20 cellular contexts compared by ENCODE assay signal in genomic region chr1:7454895-7455784, GRCh38.
DNase-seq lines count a peak whose midpoint lies in the region; ATAC-seq, FAIRE-seq and TF ChIP-seq lines count a peak whose summit lies in the region.
"Had no signal": no experiment of that assay in that cellular context is flagged by ENCODE, and none has a peak within 500 bp of the region (broad histone marks: within the 10 kb centered on the region; RNA-seq: fewer than 3 reads in every experiment).

No MANE protein-coding gene starts in this region.

- FAIRE-seq in kidney (lab: Jason Lieb, UNC) = no peak
- FAIRE-seq: colon, islet of Langerhans had no signal

- H3K4me3 Mint-ChIP-seq in activated naive CD8-positive, alpha-beta T cell treated with anti-CD3 and anti-CD28 coated beads, Interleukin-2, amount 50 U/mL, for 24 hours = no peak overlapping the region
- H3K4me3 Mint-ChIP-seq in activated T-helper 1 cell treated with anti-CD3 and anti-CD28 coated beads, Interleukin-12 subunit alpha, Interleukin-12 subunit beta, Interleukin-2, Interleukin-4 antibody, amounts not matched to agents 30 ng/mL and 10 ng/mL and 1 ng/mL, durations not matched to agents 14 hours and 24 hours and 36 hours = no peak overlapping the region
- no peak overlapping the region for H3K4me3 Mint-ChIP-seq in activated CD4-positive, alpha-beta T cell treated with anti-CD3 and anti-CD28 coated beads for 36 hours
- H3K4me3 Mint-ChIP-seq: activated CD8-positive, alpha-beta T cell treated with anti-CD3 and anti-CD28 coated beads for 36 hours; IgD-negative memory B cell; naive B cell had no signal

- peak overlapping the region; percentile 22 for H3K4me2 ChIP-seq in skeletal muscle satellite cell (ENCODE audit: low read length)

- intact Hi-C loops in kidney (cut with DNase I) = no loop called here
- intact Hi-C loops in activated T-helper 1 cell treated with anti-CD3 and anti-CD28 coated beads, Interleukin-12 subunit alpha, Interleukin-12 subunit beta, Interleukin-2, Interleukin-4 antibody, amounts not matched to agents 30 ng/mL and 10 ng/mL and 1 ng/mL, durations not matched to agents 14 hours and 24 hours and 36 hours (cut with micrococcal nuclease) = loop anchor here (1.0 kb wide), 1 partner anchor 192 kb away; no protein-coding TSS in a partner anchor
- intact Hi-C loops in activated CD4-positive, alpha-beta T cell treated with anti-CD3 and anti-CD28 coated beads for 36 hours (cut with DNase I, micrococcal nuclease) = no loop called here

- H3K9ac ChIP-seq in kidney (ENCODE audit: low read length in 2 of 2) (peak overlapping the region in 1 of 2 donors; percentile 34), skeletal muscle satellite cell (ENCODE audit: low read depth, low read length) (no peak overlapping the region)

- ATAC-seq in activated naive CD8-positive, alpha-beta T cell treated with anti-CD3 and anti-CD28 coated beads, Interleukin-2, amount 50 U/mL, for 24 hours = no peak
- no peak for ATAC-seq in activated CD4-positive, alpha-beta T cell treated with anti-CD3 and anti-CD28 coated beads for 36 hours
- ATAC-seq: activated CD8-positive, alpha-beta T cell treated with anti-CD3 and anti-CD28 coated beads for 36 hours had no signal

- H3K9me3 ChIP-seq in kidney (ENCODE audit: control insufficient read depth in 1 of 2, low read length in 2 of 2) = no peaks in the 10 kb centered on the region
- H3K9me3 ChIP-seq in skeletal muscle satellite cell (replicated peaks; ENCODE audit: low read length) = no peaks in the 10 kb centered on the region
- H3K9me3 ChIP-seq: esophagus squamous epithelium had no signal

- H3K4me1 ChIP-seq in kidney (ENCODE audit: control insufficient read depth in 1 of 2, insufficient read depth in 1 of 2, low read depth in 1 of 2, low read length in 2 of 2) (peaks cover 6 to 18% of the 10 kb centered on the region in 2 donors), skeletal muscle satellite cell (ENCODE audit: control insufficient read depth, insufficient read depth, low read length) (peaks cover 13% of the 10 kb centered on the region)

- DNase-seq in DMS 273 (lab: John Stamatoyannopoulos, UW; ENCODE audit: unreplicated experiment) (peak; percentile 28), DMS 273 treated with DMSO at 0.1 percent for 48 hours (lab: John Stamatoyannopoulos, UW) (no peak), astrocyte of the hippocampus (ENCODE audit: low read depth, low spot score) (peak; percentile 72), kidney (no peak)
- no peak for DNase-seq in activated naive CD8-positive, alpha-beta T cell treated with anti-CD3 and anti-CD28 coated beads, Interleukin-2, amount 50 U/mL, for 24 hours
- no peak for DNase-seq in activated T-helper 1 cell treated with anti-CD3 and anti-CD28 coated beads, Interleukin-12 subunit alpha, Interleukin-12 subunit beta, Interleukin-2, Interleukin-4 antibody, amounts not matched to agents 30 ng/mL and 10 ng/mL and 1 ng/mL, durations not matched to agents 14 hours and 24 hours and 36 hours (ENCODE audit: low spot score)
- DNase-seq in activated CD4-positive, alpha-beta T cell treated with anti-CD3 and anti-CD28 coated beads for 36 hours = no peak
- DNase-seq: activated CD8-positive, alpha-beta T cell treated with anti-CD3 and anti-CD28 coated beads for 36 hours; activated naive CD4-positive, alpha-beta T cell treated with Interleukin-2 at 50 U/mL for 16 hours; esophagus squamous epithelium; naive B cell; NCI-H1436; NCI-H526 treated with DMSO at 0.1 percent for 48 hours; T-helper 9 cell; trophoblast cell had no signal

- no peaks in the 10 kb centered on the region for H3K9me3 Mint-ChIP-seq in activated naive CD8-positive, alpha-beta T cell treated with anti-CD3 and anti-CD28 coated beads, Interleukin-2, amount 50 U/mL, for 24 hours
- H3K9me3 Mint-ChIP-seq in activated T-helper 1 cell treated with anti-CD3 and anti-CD28 coated beads, Interleukin-12 subunit alpha, Interleukin-12 subunit beta, Interleukin-2, Interleukin-4 antibody, amounts not matched to agents 30 ng/mL and 10 ng/mL and 1 ng/mL, durations not matched to agents 14 hours and 24 hours and 36 hours = no peaks in the 10 kb centered on the region
- H3K9me3 Mint-ChIP-seq in activated CD4-positive, alpha-beta T cell treated with anti-CD3 and anti-CD28 coated beads for 36 hours (ENCODE audit: low read depth) = no peaks in the 10 kb centered on the region
- H3K9me3 Mint-ChIP-seq: activated CD8-positive, alpha-beta T cell treated with anti-CD3 and anti-CD28 coated beads for 36 hours; IgD-negative memory B cell; naive B cell had no signal

- CTCF ChIA-PET in activated CD4-positive, alpha-beta T cell treated with anti-CD3 and anti-CD28 coated beads for 36 hours (lab: Charles Lee) = no interaction called here

- no peaks in the 10 kb centered on the region for H3K4me1 Mint-ChIP-seq in activated naive CD8-positive, alpha-beta T cell treated with anti-CD3 and anti-CD28 coated beads, Interleukin-2, amount 50 U/mL, for 24 hours
- H3K4me1 Mint-ChIP-seq in activated T-helper 1 cell treated with anti-CD3 and anti-CD28 coated beads, Interleukin-12 subunit alpha, Interleukin-12 subunit beta, Interleukin-2, Interleukin-4 antibody, amounts not matched to agents 30 ng/mL and 10 ng/mL and 1 ng/mL, durations not matched to agents 14 hours and 24 hours and 36 hours (ENCODE audit: low read depth) = no peaks in the 10 kb centered on the region
- H3K4me1 Mint-ChIP-seq in activated CD4-positive, alpha-beta T cell treated with anti-CD3 and anti-CD28 coated beads for 36 hours = no peaks in the 10 kb centered on the region
- H3K4me1 Mint-ChIP-seq: IgD-negative memory B cell, naive B cell had no signal

- H3K27me3 Mint-ChIP-seq in activated naive CD8-positive, alpha-beta T cell treated with anti-CD3 and anti-CD28 coated beads, Interleukin-2, amount 50 U/mL, for 24 hours = no peaks in the 10 kb centered on the region
- no peaks in the 10 kb centered on the region for H3K27me3 Mint-ChIP-seq in activated T-helper 1 cell treated with anti-CD3 and anti-CD28 coated beads, Interleukin-12 subunit alpha, Interleukin-12 subunit beta, Interleukin-2, Interleukin-4 antibody, amounts not matched to agents 30 ng/mL and 10 ng/mL and 1 ng/mL, durations not matched to agents 14 hours and 24 hours and 36 hours (ENCODE audit: insufficient read depth)
- no peaks in the 10 kb centered on the region for H3K27me3 Mint-ChIP-seq in activated CD4-positive, alpha-beta T cell treated with anti-CD3 and anti-CD28 coated beads for 36 hours
- H3K27me3 Mint-ChIP-seq: activated CD8-positive, alpha-beta T cell treated with anti-CD3 and anti-CD28 coated beads for 36 hours had no signal

- POLR2A ChIA-PET in activated CD4-positive, alpha-beta T cell treated with anti-CD3 and anti-CD28 coated beads for 36 hours (lab: Charles Lee) = no interaction called here

- H3K36me3 Mint-ChIP-seq in activated naive CD8-positive, alpha-beta T cell treated with anti-CD3 and anti-CD28 coated beads, Interleukin-2, amount 50 U/mL, for 24 hours (ENCODE audit: low read depth) = no peaks in the 10 kb centered on the region
- H3K36me3 Mint-ChIP-seq in activated T-helper 1 cell treated with anti-CD3 and anti-CD28 coated beads, Interleukin-12 subunit alpha, Interleukin-12 subunit beta, Interleukin-2, Interleukin-4 antibody, amounts not matched to agents 30 ng/mL and 10 ng/mL and 1 ng/mL, durations not matched to agents 14 hours and 24 hours and 36 hours (ENCODE audit: low read depth) = no peaks in the 10 kb centered on the region
- H3K36me3 Mint-ChIP-seq in activated CD4-positive, alpha-beta T cell treated with anti-CD3 and anti-CD28 coated beads for 36 hours (ENCODE audit: low read depth) = no peaks in the 10 kb centered on the region
- H3K36me3 Mint-ChIP-seq: IgD-negative memory B cell, naive B cell had no signal

- H3K27ac Mint-ChIP-seq in activated naive CD8-positive, alpha-beta T cell treated with anti-CD3 and anti-CD28 coated beads, Interleukin-2, amount 50 U/mL, for 24 hours = no peak overlapping the region
- H3K27ac Mint-ChIP-seq in activated T-helper 1 cell treated with anti-CD3 and anti-CD28 coated beads, Interleukin-12 subunit alpha, Interleukin-12 subunit beta, Interleukin-2, Interleukin-4 antibody, amounts not matched to agents 30 ng/mL and 10 ng/mL and 1 ng/mL, durations not matched to agents 14 hours and 24 hours and 36 hours = no peak overlapping the region
- H3K27ac Mint-ChIP-seq in activated CD4-positive, alpha-beta T cell treated with anti-CD3 and anti-CD28 coated beads for 36 hours = no peak overlapping the region
- H3K27ac Mint-ChIP-seq: activated CD8-positive, alpha-beta T cell treated with anti-CD3 and anti-CD28 coated beads for 36 hours; IgD-negative memory B cell; naive B cell had no signal

- H3K27me3 ChIP-seq in skeletal muscle satellite cell (ENCODE audit: control insufficient read depth, insufficient read depth, low read length) = no peaks in the 10 kb centered on the region

- H3K4me3 ChIP-seq in kidney (ENCODE audit: low read length in 2 of 2) (no peak overlapping the region), skeletal muscle satellite cell (ENCODE audit: low read length) (no peak overlapping the region)
- H3K4me3 ChIP-seq: esophagus squamous epithelium had no signal

- TF ChIP-seq CTCF in kidney (IDR thresholded peaks at IDR 0.05; ENCODE audit: borderline replicate concordance, extremely low read depth, insufficient read depth) = no peak

- H3K36me3 ChIP-seq in kidney (ENCODE audit: control insufficient read depth in 1 of 2, insufficient read depth in 2 of 2, low read length in 2 of 2) = no peaks in the 10 kb centered on the region
- H3K36me3 ChIP-seq in skeletal muscle satellite cell (ENCODE audit: insufficient read depth, low read length) = no peaks in the 10 kb centered on the region
- H3K36me3 ChIP-seq: esophagus squamous epithelium had no signal

- H3K27ac ChIP-seq in kidney (ENCODE audit: low read depth in 2 of 2, low read length in 2 of 2) = peak overlapping the region; percentile 39 to 55
- H3K27ac ChIP-seq: 22Rv1, esophagus squamous epithelium had no signal

Comparison
In these comparisons a context has a peak if more than half of its experiments do, and no peak if none do; other contexts are left out.
1. DNase-seq: peak in DMS 273 (single experiment) and astrocyte of the hippocampus (single experiment); none in DMS 273 treated with DMSO at 0.1 percent for 48 hours (single experiment), kidney (single experiment), activated naive CD8-positive, alpha-beta T cell treated with anti-CD3 and anti-CD28 coated beads, Interleukin-2, amount 50 U/mL, for 24 hours (single experiment), activated T-helper 1 cell treated with anti-CD3 and anti-CD28 coated beads, Interleukin-12 subunit alpha, Interleukin-12 subunit beta, Interleukin-2, Interleukin-4 antibody, amounts not matched to agents 30 ng/mL and 10 ng/mL and 1 ng/mL, durations not matched to agents 14 hours and 24 hours and 36 hours (single experiment) and activated CD4-positive, alpha-beta T cell treated with anti-CD3 and anti-CD28 coated beads for 36 hours (single experiment).